1 cellular context compared by ENCODE assay signal in genomic region chr1:224774378-224774777, GRCh38.
TF ChIP-seq lines count a peak whose summit lies in the region.

No MANE protein-coding gene starts in this region.

TF ChIP-seq in GM23338, 12 proteins besides CTCF, POLR2A, EP300 and RAD21 (continued from another document):
- TF ChIP-seq, protein P1, sequence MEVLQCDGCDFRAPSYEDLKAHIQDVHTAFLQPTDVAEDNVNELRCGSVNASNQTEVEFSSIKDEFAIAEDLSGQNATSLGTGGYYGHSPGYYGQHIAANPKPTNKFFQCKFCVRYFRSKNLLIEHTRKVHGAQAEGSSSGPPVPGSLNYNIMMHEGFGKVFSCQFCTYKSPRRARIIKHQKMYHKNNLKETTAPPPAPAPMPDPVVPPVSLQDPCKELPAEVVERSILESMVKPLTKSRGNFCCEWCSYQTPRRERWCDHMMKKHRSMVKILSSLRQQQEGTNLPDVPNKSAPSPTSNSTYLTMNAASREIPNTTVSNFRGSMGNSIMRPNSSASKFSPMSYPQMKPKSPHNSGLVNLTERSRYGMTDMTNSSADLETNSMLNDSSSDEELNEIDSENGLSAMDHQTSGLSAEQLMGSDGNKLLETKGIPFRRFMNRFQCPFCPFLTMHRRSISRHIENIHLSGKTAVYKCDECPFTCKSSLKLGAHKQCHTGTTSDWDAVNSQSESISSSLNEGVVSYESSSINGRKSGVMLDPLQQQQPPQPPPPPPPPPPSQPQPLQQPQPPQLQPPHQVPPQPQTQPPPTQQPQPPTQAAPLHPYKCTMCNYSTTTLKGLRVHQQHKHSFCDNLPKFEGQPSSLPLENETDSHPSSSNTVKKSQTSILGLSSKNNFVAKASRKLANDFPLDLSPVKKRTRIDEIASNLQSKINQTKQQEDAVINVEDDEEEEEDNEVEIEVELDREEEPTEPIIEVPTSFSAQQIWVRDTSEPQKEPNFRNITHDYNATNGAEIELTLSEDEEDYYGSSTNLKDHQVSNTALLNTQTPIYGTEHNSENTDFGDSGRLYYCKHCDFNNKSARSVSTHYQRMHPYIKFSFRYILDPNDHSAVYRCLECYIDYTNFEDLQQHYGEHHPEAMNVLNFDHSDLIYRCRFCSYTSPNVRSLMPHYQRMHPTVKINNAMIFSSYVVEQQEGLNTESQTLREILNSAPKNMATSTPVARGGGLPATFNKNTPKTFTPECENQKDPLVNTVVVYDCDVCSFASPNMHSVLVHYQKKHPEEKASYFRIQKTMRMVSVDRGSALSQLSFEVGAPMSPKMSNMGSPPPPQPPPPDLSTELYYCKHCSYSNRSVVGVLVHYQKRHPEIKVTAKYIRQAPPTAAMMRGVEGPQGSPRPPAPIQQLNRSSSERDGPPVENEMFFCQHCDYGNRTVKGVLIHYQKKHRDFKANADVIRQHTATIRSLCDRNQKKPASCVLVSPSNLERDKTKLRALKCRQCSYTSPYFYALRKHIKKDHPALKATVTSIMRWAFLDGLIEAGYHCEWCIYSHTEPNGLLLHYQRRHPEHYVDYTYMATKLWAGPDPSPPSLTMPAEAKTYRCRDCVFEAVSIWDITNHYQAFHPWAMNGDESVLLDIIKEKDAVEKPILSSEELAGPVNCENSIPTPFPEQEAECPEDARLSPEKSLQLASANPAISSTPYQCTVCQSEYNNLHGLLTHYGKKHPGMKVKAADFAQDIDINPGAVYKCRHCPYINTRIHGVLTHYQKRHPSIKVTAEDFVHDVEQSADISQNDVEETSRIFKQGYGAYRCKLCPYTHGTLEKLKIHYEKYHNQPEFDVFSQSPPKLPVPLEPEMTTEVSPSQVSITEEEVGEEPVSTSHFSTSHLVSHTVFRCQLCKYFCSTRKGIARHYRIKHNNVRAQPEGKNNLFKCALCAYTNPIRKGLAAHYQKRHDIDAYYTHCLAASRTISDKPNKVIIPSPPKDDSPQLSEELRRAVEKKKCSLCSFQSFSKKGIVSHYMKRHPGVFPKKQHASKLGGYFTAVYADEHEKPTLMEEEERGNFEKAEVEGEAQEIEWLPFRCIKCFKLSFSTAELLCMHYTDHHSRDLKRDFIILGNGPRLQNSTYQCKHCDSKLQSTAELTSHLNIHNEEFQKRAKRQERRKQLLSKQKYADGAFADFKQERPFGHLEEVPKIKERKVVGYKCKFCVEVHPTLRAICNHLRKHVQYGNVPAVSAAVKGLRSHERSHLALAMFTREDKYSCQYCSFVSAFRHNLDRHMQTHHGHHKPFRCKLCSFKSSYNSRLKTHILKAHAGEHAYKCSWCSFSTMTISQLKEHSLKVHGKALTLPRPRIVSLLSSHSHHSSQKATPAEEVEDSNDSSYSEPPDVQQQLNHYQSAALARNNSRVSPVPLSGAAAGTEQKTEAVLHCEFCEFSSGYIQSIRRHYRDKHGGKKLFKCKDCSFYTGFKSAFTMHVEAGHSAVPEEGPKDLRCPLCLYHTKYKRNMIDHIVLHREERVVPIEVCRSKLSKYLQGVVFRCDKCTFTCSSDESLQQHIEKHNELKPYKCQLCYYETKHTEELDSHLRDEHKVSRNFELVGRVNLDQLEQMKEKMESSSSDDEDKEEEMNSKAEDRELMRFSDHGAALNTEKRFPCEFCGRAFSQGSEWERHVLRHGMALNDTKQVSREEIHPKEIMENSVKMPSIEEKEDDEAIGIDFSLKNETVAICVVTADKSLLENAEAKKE (CRISPR knock-in tag; IDR thresholded peaks at IDR 0.05), result no peak
- TF ChIP-seq EZH2phosphoT487 (IDR thresholded peaks at IDR 0.05; ENCODE audit: unreplicated experiment), result no peak
- no peak for TF ChIP-seq REST (IDR thresholded peaks at IDR 0.05; ENCODE audit: unreplicated experiment)
- TF ChIP-seq, protein P2, sequence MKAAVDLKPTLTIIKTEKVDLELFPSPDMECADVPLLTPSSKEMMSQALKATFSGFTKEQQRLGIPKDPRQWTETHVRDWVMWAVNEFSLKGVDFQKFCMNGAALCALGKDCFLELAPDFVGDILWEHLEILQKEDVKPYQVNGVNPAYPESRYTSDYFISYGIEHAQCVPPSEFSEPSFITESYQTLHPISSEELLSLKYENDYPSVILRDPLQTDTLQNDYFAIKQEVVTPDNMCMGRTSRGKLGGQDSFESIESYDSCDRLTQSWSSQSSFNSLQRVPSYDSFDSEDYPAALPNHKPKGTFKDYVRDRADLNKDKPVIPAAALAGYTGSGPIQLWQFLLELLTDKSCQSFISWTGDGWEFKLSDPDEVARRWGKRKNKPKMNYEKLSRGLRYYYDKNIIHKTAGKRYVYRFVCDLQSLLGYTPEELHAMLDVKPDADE (IDR thresholded peaks at IDR 0.05), result no peak
